Comparison of ENCODE assay signal across 8 cellular contexts in genomic region chr13:97432917-97433726, GRCh38. TPM values are rescaled to one million over a fixed set of nuclear protein-coding genes. Genes with fewer than 3 reads are reported as not detected.
DNase-seq lines count a peak whose midpoint lies in the region; ATAC-seq, FAIRE-seq and TF ChIP-seq lines count a peak whose summit lies in the region.

No MANE protein-coding gene starts in this region.

- peak; percentile 92 for DNase-seq in AG08396 (ENCODE audit: low spot score)
- peak; percentile 99 for DNase-seq in NCI-H226
- DNase-seq in activated B cell treated with CpG ODN at 0.5 μM for 24 hours: peak; percentile 99
- peak; percentile 95 to 100 (median 100) for DNase-seq in caudate nucleus (lab: John Stamatoyannopoulos, UW)
- DNase-seq in iPS-NIHi7 (ENCODE audit: extremely low spot score): peak; percentile 92
- DNase-seq in small intestine: peak; percentile 100

- ATAC-seq in HG03196 (IDR thresholded peaks at IDR 0.05; ENCODE audit: unreplicated experiment) (peak; percentile 82), activated B cell treated with CpG ODN at 0.5 μM for 24 hours (ENCODE audit: low read depth) (peak; percentile 73)

- H3K27ac ChIP-seq in caudate nucleus (ENCODE audit: low read depth, low read length) (peak overlapping the region; percentile 100), small intestine (ENCODE audit: low read depth in 1 of 2, low read length in 1 of 2) (peak overlapping the region; percentile 96 to 100)

- peak overlapping the region; percentile 94 for H3K4me3 Mint-ChIP-seq in activated B cell treated with CpG ODN at 0.5 μM for 24 hours

- in situ Hi-C loops in GM18951 (cut with MboI; ENCODE audit: low sequenced_read_pairs, unreplicated experiment): no loop called here

- intact Hi-C loops in activated B cell treated with CpG ODN at 0.5 μM for 24 hours (cut with micrococcal nuclease): loop anchor here (1.0 to 10.0 kb wide), 10 partner anchors 27 to 1826 kb away; partner anchors contain the start of genes GPR18 and MBNL2

- FAIRE-seq in small intestine (lab: Jason Lieb, UNC): peak; percentile 95

- no peak for TF ChIP-seq CTCF in activated B cell treated with CpG ODN at 0.5 μM for 24 hours (IDR thresholded peaks at IDR 0.05)

- peak overlapping the region; percentile 97 for H3K27ac Mint-ChIP-seq in activated B cell treated with CpG ODN at 0.5 μM for 24 hours

- 0 to 2% (median 1%) methylated on average over 48 to 50 of the region's 50 CpGs for WGBS in small intestine, 3 donors

- H3K9me3 ChIP-seq in small intestine (ENCODE audit: control insufficient read depth, low read depth): no peaks in the 10 kb centered on the region

- peak overlapping the region; percentile 53 to 67 for H3K4me3 ChIP-seq in small intestine (ENCODE audit: low read depth in 1 of 2, low read length in 2 of 2)

- no peaks in the 10 kb centered on the region for H3K36me3 ChIP-seq in small intestine (ENCODE audit: control insufficient read depth in 2 of 2, insufficient read depth in 2 of 2, low read length in 2 of 2)

- no peaks in the 10 kb centered on the region for H3K27me3 Mint-ChIP-seq in activated B cell treated with CpG ODN at 0.5 μM for 24 hours

- no peaks in the 10 kb centered on the region for H3K9me3 Mint-ChIP-seq in activated B cell treated with CpG ODN at 0.5 μM for 24 hours

- H3K4me1 Mint-ChIP-seq in activated B cell treated with CpG ODN at 0.5 μM for 24 hours: peaks cover 32% of the 10 kb centered on the region

- no peaks in the 10 kb centered on the region for H3K27me3 ChIP-seq in small intestine (ENCODE audit: control insufficient read depth in 2 of 2, insufficient read depth in 2 of 2, low read length in 2 of 2)

- peak; percentile 86 for TF ChIP-seq POLR2A in GM18951 (IDR thresholded peaks at IDR 0.05; ENCODE audit: extremely low read depth, insufficient read depth, insufficient read length)

- peaks cover 0 to 2% of the 10 kb centered on the region in 2 donors for H3K4me1 ChIP-seq in small intestine (ENCODE audit: control insufficient read depth in 2 of 2, insufficient read depth in 1 of 2, low read depth in 1 of 2, low read length in 1 of 2)

- H3K36me3 Mint-ChIP-seq in activated B cell treated with CpG ODN at 0.5 μM for 24 hours (ENCODE audit: low read depth): peaks cover 14% of the 10 kb centered on the region

- POLR2A ChIA-PET in activated B cell treated with CpG ODN at 0.5 μM for 24 hours (lab: Charles Lee): interaction anchor here (0.6 to 5.1 kb wide), 21 partner anchors 9 to 1771 kb away, joined by 3 to 84 read pairs (median 4); partner anchors contain the start of genes DNAJC3, MBNL2 and STK24

- CTCF ChIA-PET in activated B cell treated with CpG ODN at 0.5 μM for 24 hours (lab: Charles Lee): interaction anchor here (0.7 to 1.1 kb wide), 4 partner anchors 89 to 554 kb away, joined by 3 to 4 read pairs (median 3); no protein-coding TSS in a partner anchor

RNA-seq across cellular contexts. Expression of gene RAP2A, which starts 0.8 kb away (rescaled TPM):
- total RNA-seq in activated B cell treated with CpG ODN at 0.5 μM for 24 hours: 24.8 and 29.8 TPM in 2 replicates
- 1 to 10 TPM; 6.2 to 8.7 (median 8.2) TPM for polyA plus RNA-seq in small intestine

Comparison
In these comparisons a context has a peak if more than half of its experiments do, and no peak if none do; other contexts are left out.
1. Peak in every context shown above with its lines: DNase-seq, ATAC-seq, H3K4me3 ChIP-seq and H3K27ac ChIP-seq.